Comparison of ENCODE assay signal across 28 cellular contexts in the genomic region with DNA sequence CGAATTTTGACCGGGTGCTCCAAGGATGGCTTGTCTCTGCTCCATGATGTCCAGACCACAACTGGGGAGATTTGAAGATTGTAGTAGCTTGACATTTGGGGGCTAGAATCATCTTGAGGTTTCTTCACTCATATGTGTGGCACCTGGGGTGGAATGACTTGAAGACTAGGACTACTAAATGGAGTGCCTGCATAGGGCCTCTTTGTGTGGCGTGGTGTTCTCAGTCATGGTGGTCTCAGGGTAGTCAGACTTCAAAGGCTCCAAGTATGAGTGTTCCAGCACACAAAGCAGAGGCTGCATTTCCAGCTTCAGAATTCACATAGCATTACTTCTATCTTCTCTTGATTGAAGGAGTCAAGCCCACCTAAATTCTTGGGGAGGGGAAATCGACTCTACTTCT.
"Had no signal": no experiment of that assay in that cellular context is flagged by ENCODE, and none has a peak within 500 bp of the region (broad histone marks: within the 10 kb centered on the region; RNA-seq: fewer than 3 reads in every experiment).

No MANE protein-coding gene starts in this region.

- H3K9me3 ChIP-seq: esophagus muscularis mucosa, gastroesophageal sphincter, heart left ventricle, right lobe of liver, transverse colon, upper lobe of right lung, uterus had no signal

- H3K27ac ChIP-seq: coronary artery, esophagus muscularis mucosa, foreskin keratinocyte, gastroesophageal sphincter, heart left ventricle, hepatocyte, neural progenitor cell, parathyroid adenoma, right lobe of liver, transverse colon, upper lobe of right lung, uterus had no signal

- FAIRE-seq: endothelial cell of umbilical vein, kidney, small intestine had no signal

- H3K36me3 ChIP-seq: neural progenitor cell, uterus had no signal

- H3K27me3 Mint-ChIP-seq: naive thymus-derived CD4-positive, alpha-beta T cell; progenitor cell of endocrine pancreas had no signal

- H2AFZ ChIP-seq: hepatocyte, neural progenitor cell, parathyroid adenoma had no signal

- H3K4me2 ChIP-seq: hepatocyte, neural progenitor cell had no signal

- H3K79me2 ChIP-seq: parathyroid adenoma had no signal

- H3K4me3 Mint-ChIP-seq: naive thymus-derived CD4-positive, alpha-beta T cell; nephron; neural progenitor cell had no signal

- H3K27ac Mint-ChIP-seq: nephron, neural progenitor cell, progenitor cell of endocrine pancreas had no signal

- H3K9me3 Mint-ChIP-seq: naive thymus-derived CD4-positive, alpha-beta T cell; nephron; neural progenitor cell had no signal

- H3K4me3 ChIP-seq: coronary artery, esophagus muscularis mucosa, gastroesophageal sphincter, heart left ventricle, hepatocyte, neural progenitor cell, right lobe of liver, transverse colon, upper lobe of right lung, uterus had no signal

- H3K4me1 ChIP-seq: foreskin keratinocyte, gastroesophageal sphincter, neural progenitor cell, parathyroid adenoma, right lobe of liver, transverse colon, upper lobe of right lung, uterus had no signal

- ATAC-seq: foreskin keratinocyte; gastroesophageal sphincter; heart left ventricle; left lobe of liver; naive thymus-derived CD4-positive, alpha-beta T cell; right lobe of liver; upper lobe of right lung had no signal

- DNase-seq: dermis blood vessel endothelial cell; effector memory CD4-positive, alpha-beta T cell; foreskin keratinocyte; heart left ventricle; kidney; mesendoderm; midbrain; naive thymus-derived CD4-positive, alpha-beta T cell; right lobe of liver; small intestine; stimulated activated CD4-positive, alpha-beta T cell treated with anti-CD3 and anti-CD28 coated beads, Interleukin-12 subunit alpha, Interleukin-12 subunit beta, amount 100 ng/mL, for 4 hours; stimulated activated CD4-positive, alpha-beta T cell treated with anti-CD3 and anti-CD28 coated beads, Interleukin-1b, Interleukin-23, amount 100 ng/mL, for 48 hours; stimulated activated CD4-positive, alpha-beta T cell treated with anti-CD3 and anti-CD28 coated beads, Interleukin-4, amount 100 ng/mL, for 1 hour; stimulated activated CD8-positive, alpha-beta memory T cell treated with anti-CD3 and anti-CD28 coated beads, Interleukin-4, amount 100 ng/mL, for 48 hours; stimulated activated naive CD4-positive, alpha-beta T cell treated with Interleukin-2 at 50 U/mL for 16 hours; transverse colon; upper lobe of right lung; uterus had no signal

- H3K9ac ChIP-seq: neural progenitor cell, parathyroid adenoma had no signal

- H3K4me1 Mint-ChIP-seq: nephron, neural progenitor cell had no signal

- H3K27me3 ChIP-seq: esophagus muscularis mucosa, foreskin keratinocyte, gastroesophageal sphincter, heart left ventricle, hepatocyte, neural progenitor cell, right lobe of liver, transverse colon, upper lobe of right lung, uterus had no signal
